In the genomic region with DNA sequence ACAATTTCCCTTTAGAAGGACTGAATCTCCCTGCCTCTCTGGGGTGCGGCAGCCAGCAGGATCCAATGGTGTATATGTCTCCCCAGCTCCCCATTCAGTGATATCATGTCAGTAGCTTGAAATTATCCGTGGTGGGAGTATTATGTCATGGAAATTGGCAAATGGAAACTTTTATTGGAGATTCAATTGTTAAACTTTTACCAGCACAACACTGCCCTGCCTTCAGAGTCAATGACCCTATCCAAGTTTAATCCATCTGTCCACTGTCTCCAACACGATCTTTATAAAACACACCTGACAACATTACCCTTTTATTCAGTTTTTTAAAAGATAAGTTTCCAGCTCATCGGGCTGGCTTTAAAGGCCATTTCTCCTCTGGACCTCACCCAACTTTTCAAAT, we compare ENCODE assay signal across 32 cellular contexts. TPM values are rescaled to one million over a fixed set of nuclear protein-coding genes. Genes with fewer than 3 reads are reported as not detected.
"Had no signal": no experiment of that assay in that cellular context is flagged by ENCODE, and none has a peak within 500 bp of the region (broad histone marks: within the 10 kb centered on the region; RNA-seq: fewer than 3 reads in every experiment).

No MANE protein-coding gene starts in this region.

- DNase-seq: central memory CD4-positive, alpha-beta T cell; dermis blood vessel endothelial cell; effector memory CD8-positive, alpha-beta T cell; foreskin keratinocyte; heart left ventricle; kidney glomerular epithelial cell; left colon; left ventricle myocardium superior; natural killer cell; sigmoid colon; stimulated activated CD4-positive, alpha-beta T cell treated with anti-CD3 and anti-CD28 coated beads, Interleukin-4, amount 100 ng/mL, for 4 hours; stomach; thyroid gland; trophoblast cell had no signal

- H3K27ac ChIP-seq: foreskin keratinocyte, gastroesophageal sphincter, heart left ventricle, hepatocyte, parathyroid adenoma, right atrium auricular region, sigmoid colon, stomach, thyroid gland, vagina had no signal

- H3K27me3 ChIP-seq: foreskin keratinocyte, heart left ventricle, hepatocyte, right atrium auricular region, sigmoid colon, stomach, thyroid gland, vagina had no signal

- ATAC-seq: effector memory CD8-positive, alpha-beta T cell; esophagus mucosa; foreskin keratinocyte; gastroesophageal sphincter; heart left ventricle; left colon; left ventricle myocardium superior; natural killer cell; stimulated activated memory B cell treated with anti-CD40 and anti-IgM and Interleukin-4, amounts not matched to agents 10 μg/mL and 1 μg/mL and 100 μg/mL, for 72 hours had no signal

- H3K9me3 Mint-ChIP-seq: effector memory CD8-positive, alpha-beta T cell; natural killer cell; stimulated activated memory B cell treated with anti-CD40 and anti-IgM and Interleukin-4, amounts not matched to agents 10 μg/mL and 1 μg/mL and 100 μg/mL, for 72 hours had no signal

- H3K27ac Mint-ChIP-seq: effector memory CD8-positive, alpha-beta T cell; memory B cell; natural killer cell; progenitor cell of endocrine pancreas; stimulated activated memory B cell treated with anti-CD40 and anti-IgM and Interleukin-4, amounts not matched to agents 10 μg/mL and 1 μg/mL and 100 μg/mL, for 72 hours had no signal

- H3K4me3 ChIP-seq: gastroesophageal sphincter, heart left ventricle, hepatocyte, lung, right atrium auricular region, sigmoid colon, stomach, thyroid gland, vagina had no signal

- H3K36me3 ChIP-seq: gastroesophageal sphincter, heart left ventricle, right atrium auricular region, sigmoid colon, stomach, thyroid gland, vagina had no signal

- H3K27me3 Mint-ChIP-seq: memory B cell; stimulated activated memory B cell treated with anti-CD40 and anti-IgM and Interleukin-4, amounts not matched to agents 10 μg/mL and 1 μg/mL and 100 μg/mL, for 72 hours had no signal

- H3K36me3 Mint-ChIP-seq: memory B cell; natural killer cell; stimulated activated memory B cell treated with anti-CD40 and anti-IgM and Interleukin-4, amounts not matched to agents 10 μg/mL and 1 μg/mL and 100 μg/mL, for 72 hours had no signal

- H3K4me3 Mint-ChIP-seq: effector memory CD8-positive, alpha-beta T cell; memory B cell; natural killer cell; stimulated activated memory B cell treated with anti-CD40 and anti-IgM and Interleukin-4, amounts not matched to agents 10 μg/mL and 1 μg/mL and 100 μg/mL, for 72 hours had no signal

- H3K9me3 ChIP-seq: gastroesophageal sphincter, heart left ventricle, right atrium auricular region, sigmoid colon, stomach, thyroid gland, vagina had no signal

- H3K4me1 ChIP-seq: gastroesophageal sphincter, parathyroid adenoma, sigmoid colon had no signal

RNA-seq across cellular contexts. Expression of a gene that starts 5.0 kb away (rescaled TPM):
- total RNA-seq: cerebellum, fibroblast of lung, progenitor cell of endocrine pancreas, skeletal muscle tissue, temporal lobe had no signal

RNA-seq across cellular contexts. Expression of a gene that starts 54.6 kb away (rescaled TPM):
- total RNA-seq: cerebellum, dermis blood vessel endothelial cell, esophagus mucosa, fibroblast of lung, foreskin keratinocyte, gastroesophageal sphincter, heart left ventricle, hepatocyte, left colon, left ventricle myocardium superior, lung, mononuclear cell, natural killer cell, omental fat pad, progenitor cell of endocrine pancreas, right atrium auricular region, sigmoid colon, skeletal muscle tissue, stomach, subcutaneous adipose tissue, temporal lobe, thyroid gland, ureter, vagina had no signal
